Comparison of ENCODE assay signal across 22 cellular contexts in genomic region chr22:42061041-42061440, GRCh38.
"Had no signal": no experiment of that assay in that cellular context is flagged by ENCODE, and none has a peak within 500 bp of the region (broad histone marks: within the 10 kb centered on the region; RNA-seq: fewer than 3 reads in every experiment).

No MANE protein-coding gene starts in this region.

- H3K27me3 Mint-ChIP-seq: activated CD4-positive, alpha-beta memory T cell treated with anti-CD3 and anti-CD28 coated beads, Interleukin-2, amount 10 ng/mL, durations not matched to agents 7 days and 5 days; activated CD4-positive, alpha-beta T cell treated with anti-CD3 and anti-CD28 coated beads, Interleukin-2, amount 10 ng/mL, durations not matched to agents 24 days and 14 days; activated T-cell treated with anti-CD3 and anti-CD28 coated beads, Interleukin-2, amount 50 U/mL, for 24 hours; naive thymus-derived CD4-positive, alpha-beta T cell; stimulated activated naive CD8-positive, alpha-beta T cell treated with anti-CD3 and anti-CD28 coated beads, Interleukin-15, amount 100 ng/mL, for 72 hours; T-cell had no signal

- H3K4me3 Mint-ChIP-seq: activated CD4-positive, alpha-beta memory T cell treated with anti-CD3 and anti-CD28 coated beads, Interleukin-2, amount 10 ng/mL, durations not matched to agents 7 days and 5 days; activated CD4-positive, alpha-beta T cell treated with anti-CD3 and anti-CD28 coated beads, Interleukin-2, amount 10 ng/mL, durations not matched to agents 24 days and 14 days; activated T-cell treated with anti-CD3 and anti-CD28 coated beads, Interleukin-2, amount 50 U/mL, for 24 hours; immature natural killer cell; naive thymus-derived CD4-positive, alpha-beta T cell; neural crest cell; stimulated activated naive CD8-positive, alpha-beta T cell treated with anti-CD3 and anti-CD28 coated beads, Interleukin-15, amount 100 ng/mL, for 72 hours; T-cell; T-helper 2 cell treated with Interferon-gamma antibody and Interleukin-4, amounts not matched to agents 5 μg/mL and 100 μg/mL, for 36 hours had no signal

- H3K27ac ChIP-seq: body of pancreas, cardiac muscle cell, foreskin keratinocyte, left ventricle myocardium inferior, suprapubic skin, tibial nerve, vagina, VCaP had no signal

- H3K27ac Mint-ChIP-seq: activated CD4-positive, alpha-beta memory T cell treated with anti-CD3 and anti-CD28 coated beads, Interleukin-2, amount 10 ng/mL, durations not matched to agents 7 days and 5 days; activated CD4-positive, alpha-beta T cell treated with anti-CD3 and anti-CD28 coated beads, Interleukin-2, amount 10 ng/mL, durations not matched to agents 24 days and 14 days; activated T-cell treated with anti-CD3 and anti-CD28 coated beads, Interleukin-2, amount 50 U/mL, for 24 hours; activated T-helper 2 cell treated with anti-CD3 and anti-CD28 coated beads, Interferon-gamma antibody, Interleukin-2, Interleukin-4, amounts not matched to agents 10 μg/mL and 5 μg/mL and 100 μg/mL, durations not matched to agents 14 hours and 24 hours and 36 hours; naive thymus-derived CD4-positive, alpha-beta T cell; T-cell; T-helper 2 cell treated with Interferon-gamma antibody and Interleukin-4, amounts not matched to agents 5 μg/mL and 100 μg/mL, for 36 hours had no signal

- H3K9me3 ChIP-seq: body of pancreas, vagina had no signal

- H3K4me1 ChIP-seq: body of pancreas, foreskin keratinocyte, left ventricle myocardium inferior, suprapubic skin, tibial nerve, vagina had no signal

- H3K4me1 Mint-ChIP-seq: immature natural killer cell; naive thymus-derived CD4-positive, alpha-beta T cell; T-cell had no signal

- H3K4me3 ChIP-seq: body of pancreas, cardiac muscle cell, left ventricle myocardium inferior, suprapubic skin, tibial nerve, vagina had no signal

- DNase-seq: activated CD4-positive, alpha-beta memory T cell treated with anti-CD3 and anti-CD28 coated beads, Interleukin-2, amount 10 ng/mL, durations not matched to agents 7 days and 5 days; activated CD4-positive, alpha-beta T cell treated with anti-CD3 and anti-CD28 coated beads, Interleukin-2, amount 10 ng/mL, durations not matched to agents 24 days and 14 days; activated naive CD4-positive, alpha-beta T cell; activated T-cell treated with anti-CD3 and anti-CD28 coated beads, Interleukin-2, amount 50 U/mL, for 24 hours; body of pancreas; dermis blood vessel endothelial cell; effector memory CD4-positive, alpha-beta T cell; foreskin keratinocyte; immature natural killer cell; left ventricle myocardium inferior; naive thymus-derived CD4-positive, alpha-beta T cell; stimulated activated CD4-positive, alpha-beta T cell treated with anti-CD3 and anti-CD28 coated beads, Interleukin-12 subunit alpha, Interleukin-12 subunit beta, amount 100 ng/mL, for 4 hours; stimulated activated naive CD8-positive, alpha-beta T cell treated with anti-CD3 and anti-CD28 coated beads, Interleukin-15, amount 100 ng/mL, for 72 hours had no signal

- ATAC-seq: body of pancreas; foreskin keratinocyte; naive thymus-derived CD4-positive, alpha-beta T cell; stimulated activated naive CD8-positive, alpha-beta T cell treated with anti-CD3 and anti-CD28 coated beads, Interleukin-15, amount 100 ng/mL, for 72 hours; T-cell had no signal
